ENCODE assay signal across 14 cellular contexts in genomic region chr5:91848453-91848852, GRCh38.
DNase-seq lines count a peak whose midpoint lies in the region; ATAC-seq, FAIRE-seq and TF ChIP-seq lines count a peak whose summit lies in the region.
"Had no signal": no experiment of that assay in that cellular context is flagged by ENCODE, and none has a peak within 500 bp of the region (broad histone marks: within the 10 kb centered on the region; RNA-seq: fewer than 3 reads in every experiment).

No MANE protein-coding gene starts in this region.

- H3K27me3 ChIP-seq in bronchial epithelial cell (ENCODE audit: control insufficient read depth, insufficient read depth, low read length) (no peaks in the 10 kb centered on the region), neural progenitor cell (no peaks in the 10 kb centered on the region), Caco-2 (replicated peaks; ENCODE audit: control insufficient read depth, insufficient read depth, low read length) (no peaks in the 10 kb centered on the region)
- H3K27me3 ChIP-seq: esophagus muscularis mucosa had no signal

- H3K4me3 ChIP-seq in bronchial epithelial cell (ENCODE audit: low read depth, low read length): no peak overlapping the region
- H3K4me3 ChIP-seq in neural progenitor cell: no peak overlapping the region
- H3K4me3 ChIP-seq in Caco-2 (ENCODE audit: low read depth, low read length): no peak overlapping the region
- H3K4me3 ChIP-seq: esophagus muscularis mucosa had no signal

- H3K27ac ChIP-seq in neural progenitor cell: no peak overlapping the region
- H3K27ac ChIP-seq: esophagus muscularis mucosa had no signal

- BruUV-seq in Caco-2 (replicated peaks; lab: Mats Ljungman, UMichigan): no TSS peak

- no peak overlapping the region for H3K4me2 ChIP-seq in neural progenitor cell

- FAIRE-seq in bronchial epithelial cell (lab: Jason Lieb, UNC) (no peak), GM19239 (lab: Jason Lieb, UNC) (no peak)

- H3K9ac ChIP-seq in neural progenitor cell: no peak overlapping the region

- H3K9me3 ChIP-seq in neural progenitor cell (ENCODE audit: low read depth) (no peaks in the 10 kb centered on the region), Caco-2 (no peaks in the 10 kb centered on the region)
- H3K9me3 ChIP-seq: esophagus muscularis mucosa had no signal

- TF ChIP-seq CTCF in bronchial epithelial cell (IDR thresholded peaks at IDR 0.05; ENCODE audit: insufficient read depth, low read length, severe bottlenecking) (no peak), neural progenitor cell (IDR thresholded peaks at IDR 0.05) (no peak), Caco-2 (IDR thresholded peaks at IDR 0.05; ENCODE audit: insufficient read depth in 1 of 2, low read depth in 1 of 2, low read length in 1 of 2, severe bottlenecking in 1 of 2, unreplicated experiment in 1 of 2) (no peak)

- H3K9me3 Mint-ChIP-seq in neural progenitor cell (no peaks in the 10 kb centered on the region), Caco-2 (ENCODE audit: unreplicated experiment) (no peaks in the 10 kb centered on the region)
- H3K9me3 Mint-ChIP-seq: activated naive CD8-positive, alpha-beta T cell treated with anti-CD3 and anti-CD28 coated beads for 36 hours had no signal

- intact Hi-C loops in Caco-2 (cut with micrococcal nuclease; ENCODE audit: unreplicated experiment): loop anchor here (10.0 kb wide), 1 partner anchor 204 kb away; no protein-coding TSS in a partner anchor

- CTCF ChIA-PET in Caco-2 (lab: Charles Lee): no interaction called here

- POLR2A ChIA-PET in Caco-2 (lab: Charles Lee): no interaction called here

- H3K79me2 ChIP-seq in neural progenitor cell (ENCODE audit: low read depth): no peaks in the 10 kb centered on the region

- H3K4me1 Mint-ChIP-seq in neural progenitor cell (peaks cover 18% of the 10 kb centered on the region), Caco-2 (ENCODE audit: low read depth, unreplicated experiment) (no peaks in the 10 kb centered on the region)
- H3K4me1 Mint-ChIP-seq: activated naive CD8-positive, alpha-beta T cell treated with anti-CD3 and anti-CD28 coated beads for 36 hours had no signal

- ATAC-seq in GM21528 (IDR thresholded peaks at IDR 0.05; ENCODE audit: low FRiP score, unreplicated experiment): no peak
- ATAC-seq: left ventricle myocardium superior had no signal

- H2AFZ ChIP-seq in neural progenitor cell (replicated peaks): peak overlapping the region; percentile 2

- H3K27ac Mint-ChIP-seq in neural progenitor cell (no peak overlapping the region), Caco-2 (ENCODE audit: unreplicated experiment) (no peak overlapping the region)
- H3K27ac Mint-ChIP-seq: activated naive CD8-positive, alpha-beta T cell treated with anti-CD3 and anti-CD28 coated beads for 36 hours had no signal

- no peak overlapping the region for H3K4me3 Mint-ChIP-seq in neural progenitor cell
- H3K4me3 Mint-ChIP-seq in Caco-2 (ENCODE audit: unreplicated experiment): no peak overlapping the region
- H3K4me3 Mint-ChIP-seq: activated naive CD8-positive, alpha-beta T cell treated with anti-CD3 and anti-CD28 coated beads for 36 hours had no signal

- H3K4me1 ChIP-seq in neural progenitor cell: peaks cover 5% of the 10 kb centered on the region
- H3K4me1 ChIP-seq in Caco-2: no peaks in the 10 kb centered on the region; the same call in 1 of the 2 replicates
- H3K4me1 ChIP-seq: esophagus muscularis mucosa had no signal

- DNase-seq in GM04504 (ENCODE audit: low read depth) (peak; percentile 32), NCI-H460 (ENCODE audit: extremely low read depth, low read depth) (peak; percentile 90), bronchial epithelial cell (ENCODE audit: low read depth) (peak; percentile 68), neural progenitor cell (ENCODE audit: low spot score) (no peak), GM19239 (ENCODE audit: insufficient read length, low spot score) (no peak), hippocampal formation (lab: John Stamatoyannopoulos, UW) (no peak), Caco-2 (no peak)
- DNase-seq: activated CD4-positive, alpha-beta T cell treated with anti-CD3 and anti-CD28 coated beads, Interleukin-2, amount 50 U/mL, for 4 hours; activated naive CD8-positive, alpha-beta T cell treated with anti-CD3 and anti-CD28 coated beads for 36 hours; DMS79 treated with DMSO at 0.1 percent for 48 hours; left ventricle myocardium superior; Right ventricle myocardium superior had no signal

- H3K36me3 ChIP-seq in bronchial epithelial cell (ENCODE audit: control insufficient read depth, insufficient read depth, low read length): no peaks in the 10 kb centered on the region
- no peaks in the 10 kb centered on the region for H3K36me3 ChIP-seq in neural progenitor cell
- no peaks in the 10 kb centered on the region for H3K36me3 ChIP-seq in Caco-2 (ENCODE audit: control insufficient read depth, insufficient read depth, low read length)
- H3K36me3 ChIP-seq: esophagus muscularis mucosa had no signal

- H4K20me1 ChIP-seq in neural progenitor cell (ENCODE audit: low read depth): no peaks in the 10 kb centered on the region

- H3F3A ChIP-seq in neural progenitor cell (ENCODE audit: low read depth): no peaks in the 10 kb centered on the region

- no peaks in the 10 kb centered on the region for H3K27me3 Mint-ChIP-seq in neural progenitor cell (ENCODE audit: insufficient read depth, low read depth)
- no peaks in the 10 kb centered on the region for H3K27me3 Mint-ChIP-seq in Caco-2 (ENCODE audit: insufficient read depth, unreplicated experiment)
- H3K27me3 Mint-ChIP-seq: activated naive CD8-positive, alpha-beta T cell treated with anti-CD3 and anti-CD28 coated beads for 36 hours had no signal

- H3K36me3 Mint-ChIP-seq in neural progenitor cell (no peaks in the 10 kb centered on the region), Caco-2 (ENCODE audit: insufficient read depth, unreplicated experiment) (no peaks in the 10 kb centered on the region)
- H3K36me3 Mint-ChIP-seq: activated naive CD8-positive, alpha-beta T cell treated with anti-CD3 and anti-CD28 coated beads for 36 hours had no signal

Comparison
In these comparisons a context has a peak if more than half of its experiments do, and no peak if none do; other contexts are left out.
1. DNase-seq: peak in GM04504 (single experiment), NCI-H460 (single experiment) and bronchial epithelial cell (single experiment); none in neural progenitor cell (single experiment), GM19239 (single experiment), hippocampal formation (0 of 2) and Caco-2 (0 of 2).